ENCODE assay signal across 15 cellular contexts in genomic region chr5:111948517-111948916, GRCh38.
DNase-seq lines count a peak whose midpoint lies in the region; ATAC-seq and TF ChIP-seq lines count a peak whose summit lies in the region.
"Had no signal": no experiment of that assay in that cellular context is flagged by ENCODE, and none has a peak within 500 bp of the region (broad histone marks: within the 10 kb centered on the region; RNA-seq: fewer than 3 reads in every experiment).

No MANE protein-coding gene starts in this region.

- no peak for TF ChIP-seq CTCF in cardiac fibroblast (IDR thresholded peaks at IDR 0.05; ENCODE audit: low read depth, low read length)

- H3K36me3 Mint-ChIP-seq in CD4-positive, alpha-beta memory T cell, result no peaks in the 10 kb centered on the region
- H3K36me3 Mint-ChIP-seq: naive thymus-derived CD4-positive, alpha-beta T cell; stimulated activated memory B cell treated with anti-CD40 and anti-IgM and Interleukin-4, amounts not matched to agents 10 μg/mL and 1 μg/mL and 100 μg/mL, for 72 hours had no signal

- no peaks in the 10 kb centered on the region for H3K36me3 ChIP-seq in aorta (ENCODE audit: control insufficient read depth in 1 of 2, insufficient read depth in 2 of 2, low read length in 1 of 2)
- H3K36me3 ChIP-seq in CD4-positive, alpha-beta memory T cell (ENCODE audit: insufficient read depth, low read length), result no peaks in the 10 kb centered on the region

- H3K27ac Mint-ChIP-seq in CD4-positive, alpha-beta memory T cell, result no peak overlapping the region
- H3K27ac Mint-ChIP-seq: naive thymus-derived CD4-positive, alpha-beta T cell; stimulated activated memory B cell treated with anti-CD40 and anti-IgM and Interleukin-4, amounts not matched to agents 10 μg/mL and 1 μg/mL and 100 μg/mL, for 72 hours had no signal

- CTCF ChIA-PET in CD4-positive, alpha-beta memory T cell (lab: Charles Lee; ENCODE audit: partially characterized antibody), result no interaction called here

- no peaks in the 10 kb centered on the region for H3K4me1 Mint-ChIP-seq in CD4-positive, alpha-beta memory T cell
- H3K4me1 Mint-ChIP-seq: naive thymus-derived CD4-positive, alpha-beta T cell; stimulated activated memory B cell treated with anti-CD40 and anti-IgM and Interleukin-4, amounts not matched to agents 10 μg/mL and 1 μg/mL and 100 μg/mL, for 72 hours had no signal

- peaks cover 0 to 6% of the 10 kb centered on the region in 2 donors for H3K4me1 ChIP-seq in aorta (ENCODE audit: control insufficient read depth in 1 of 2, insufficient read depth in 2 of 2, low read length in 2 of 2)
- H3K4me1 ChIP-seq in CD4-positive, alpha-beta memory T cell (ENCODE audit: insufficient read depth, low read length), result no peaks in the 10 kb centered on the region

- POLR2A ChIA-PET in CD4-positive, alpha-beta memory T cell (lab: Charles Lee; ENCODE audit: partially characterized antibody), result no interaction called here

- peaks cover 0 to 5% (median 2%) of the 10 kb centered on the region in 8 donors for H3K9me3 Mint-ChIP-seq in CD4-positive, alpha-beta memory T cell

- no peak overlapping the region for H3K4me3 Mint-ChIP-seq in CD4-positive, alpha-beta memory T cell
- H3K4me3 Mint-ChIP-seq: naive thymus-derived CD4-positive, alpha-beta T cell; stimulated activated memory B cell treated with anti-CD40 and anti-IgM and Interleukin-4, amounts not matched to agents 10 μg/mL and 1 μg/mL and 100 μg/mL, for 72 hours had no signal

- H3K9me3 ChIP-seq in aorta (ENCODE audit: control insufficient read depth, low read length), result no peaks in the 10 kb centered on the region
- no peaks in the 10 kb centered on the region for H3K9me3 ChIP-seq in CD4-positive, alpha-beta memory T cell (ENCODE audit: control insufficient read depth in 1 of 2, low read length in 2 of 2)

- intact Hi-C loops in aorta (cut with DNase I), result no loop called here
- intact Hi-C loops in CD4-positive, alpha-beta memory T cell (cut with micrococcal nuclease), result no loop called here

- H3K27me3 Mint-ChIP-seq in CD4-positive, alpha-beta memory T cell, result peaks cover 0 to 3% of the 10 kb centered on the region in 2 donors

- H3K27me3 ChIP-seq in aorta (ENCODE audit: control insufficient read depth in 1 of 2, insufficient read depth in 2 of 2, low read length in 1 of 2), result no peaks in the 10 kb centered on the region
- no peaks in the 10 kb centered on the region for H3K27me3 ChIP-seq in CD4-positive, alpha-beta memory T cell (ENCODE audit: insufficient read depth, low read length)

- no peak overlapping the region for H3K27ac ChIP-seq in aorta (ENCODE audit: low read depth in 1 of 2, low read length in 2 of 2)
- no peak overlapping the region for H3K27ac ChIP-seq in CD4-positive, alpha-beta memory T cell (ENCODE audit: low read depth, low read length)

- ATAC-seq in aorta (ENCODE audit: low FRiP score) (peak; percentile 73), GM19023 (IDR thresholded peaks at IDR 0.05; ENCODE audit: unreplicated experiment) (no peak)
- ATAC-seq: naive thymus-derived CD4-positive, alpha-beta T cell; stimulated activated memory B cell treated with anti-CD40 and anti-IgM and Interleukin-4, amounts not matched to agents 10 μg/mL and 1 μg/mL and 100 μg/mL, for 72 hours had no signal

- DNase-seq in HT1080 (ENCODE audit: low read depth), result peak; percentile 87
- peak; percentile 93 to 97 for DNase-seq in cardiac fibroblast (ENCODE audit: low read depth in 2 of 2)
- DNase-seq in iris pigment epithelial cell (ENCODE audit: low read depth), result peak; percentile 97
- no peak for DNase-seq in aorta
- no peak for DNase-seq in CD4-positive, alpha-beta memory T cell
- DNase-seq in amygdala (lab: John Stamatoyannopoulos, UW), result no peak
- DNase-seq: activated CD4-positive, alpha-beta T cell treated with anti-CD3 and anti-CD28 coated beads, Interleukin-2, amount 50 U/mL, for 1 hour; activated naive CD4-positive, alpha-beta T cell; DMS79 treated with DMSO at 0.1 percent for 48 hours; naive thymus-derived CD4-positive, alpha-beta T cell; NCI-H1417; stimulated activated CD4-positive, alpha-beta T cell treated with anti-CD3 and anti-CD28 coated beads, Interleukin-1b, Interleukin-23, amount 100 ng/mL, for 48 hours; T-helper 1 cell had no signal

- H3K4me3 ChIP-seq in cardiac fibroblast (replicated peaks in 1 of 2; ENCODE audit: low read depth in 2 of 2, low read length in 2 of 2) (no peak overlapping the region), aorta (ENCODE audit: low read length in 2 of 2) (no peak overlapping the region)
- no peak overlapping the region for H3K4me3 ChIP-seq in CD4-positive, alpha-beta memory T cell (ENCODE audit: low read length in 2 of 2)

- 10 to 15% methylated on average over 2 of the region's 2 CpGs for WGBS in aorta, 2 donors

Comparison
In these comparisons a context has a peak if more than half of its experiments do, and no peak if none do; other contexts are left out.
1. DNase-seq: peak in HT1080 (single experiment), cardiac fibroblast (2 of 2) and iris pigment epithelial cell (single experiment); none in aorta (0 of 2), CD4-positive, alpha-beta memory T cell (0 of 5) and amygdala (0 of 56).